1 cellular context compared by ENCODE assay signal in genomic region chr9:81032831-81033230, GRCh38.
TF ChIP-seq lines count a peak whose summit lies in the region.

No MANE protein-coding gene starts in this region.

TF ChIP-seq in A549, 52 proteins besides CTCF, POLR2A, EP300 and RAD21:
- no peak for TF ChIP-seq HES2 (IDR thresholded peaks at IDR 0.05)
